ENCODE assay signal across 16 cellular contexts in genomic region chr13:23750383-23751121, GRCh38.
DNase-seq lines count a peak whose midpoint lies in the region; ATAC-seq lines count a peak whose summit lies in the region.
"Had no signal": no experiment of that assay in that cellular context is flagged by ENCODE, and none has a peak within 500 bp of the region (broad histone marks: within the 10 kb centered on the region; RNA-seq: fewer than 3 reads in every experiment).

No MANE protein-coding gene starts in this region.

- H3K36me3 Mint-ChIP-seq in activated T-helper 1 cell treated with anti-CD3 and anti-CD28 coated beads, Interleukin-12 subunit alpha, Interleukin-12 subunit beta, Interleukin-2, Interleukin-4 antibody, amounts not matched to agents 30 ng/mL and 10 ng/mL and 1 ng/mL, durations not matched to agents 14 hours and 24 hours and 36 hours (ENCODE audit: low read depth): peaks cover 2% of the 10 kb centered on the region

- DNase-seq in CD1c-positive myeloid dendritic cell (ENCODE audit: extremely low spot score) (peak; percentile 14), HCEC 1CT (peak; percentile 23), iris pigment epithelial cell (ENCODE audit: low read depth) (peak; percentile 72), GDM1 (lab: John Stamatoyannopoulos, UW) (no peak), Karpas-422 (no peak), NCI-H2171 treated with DMSO at 0.1 percent for 48 hours (lab: John Stamatoyannopoulos, UW) (no peak)
- DNase-seq in activated T-helper 1 cell treated with anti-CD3 and anti-CD28 coated beads, Interleukin-12 subunit alpha, Interleukin-12 subunit beta, Interleukin-2, Interleukin-4 antibody, amounts not matched to agents 30 ng/mL and 10 ng/mL and 1 ng/mL, durations not matched to agents 14 hours and 24 hours and 36 hours (ENCODE audit: low spot score): no peak
- DNase-seq: activated CD4-positive, CD25-positive, alpha-beta regulatory T cell treated with anti-CD3 and anti-CD28 coated beads, Interleukin-2, amount 50 U/mL, for 72 hours; activated gamma-delta T cell treated with Interleukin-2 at 50 U/mL for 16 hours; caudate nucleus; kidney glomerular epithelial cell; NCI-H1105; NCI-H446; upper lobe of right lung had no signal

- H3K9me2 ChIP-seq in Karpas-422 (replicated peaks; ENCODE audit: insufficient read depth, low read length): no peaks in the 10 kb centered on the region

- no peaks in the 10 kb centered on the region for H3K36me3 ChIP-seq in Karpas-422 (ENCODE audit: insufficient read depth, low read length)
- H3K36me3 ChIP-seq: upper lobe of right lung had no signal

- H3K4me1 Mint-ChIP-seq in activated T-helper 1 cell treated with anti-CD3 and anti-CD28 coated beads, Interleukin-12 subunit alpha, Interleukin-12 subunit beta, Interleukin-2, Interleukin-4 antibody, amounts not matched to agents 30 ng/mL and 10 ng/mL and 1 ng/mL, durations not matched to agents 14 hours and 24 hours and 36 hours (ENCODE audit: low read depth): peaks cover 29% of the 10 kb centered on the region

- H3K27ac Mint-ChIP-seq in activated T-helper 1 cell treated with anti-CD3 and anti-CD28 coated beads, Interleukin-12 subunit alpha, Interleukin-12 subunit beta, Interleukin-2, Interleukin-4 antibody, amounts not matched to agents 30 ng/mL and 10 ng/mL and 1 ng/mL, durations not matched to agents 14 hours and 24 hours and 36 hours: peak overlapping the region; percentile 52

- H3K9me3 Mint-ChIP-seq in activated T-helper 1 cell treated with anti-CD3 and anti-CD28 coated beads, Interleukin-12 subunit alpha, Interleukin-12 subunit beta, Interleukin-2, Interleukin-4 antibody, amounts not matched to agents 30 ng/mL and 10 ng/mL and 1 ng/mL, durations not matched to agents 14 hours and 24 hours and 36 hours: no peaks in the 10 kb centered on the region

- no peak for ATAC-seq in GM21367 (IDR thresholded peaks at IDR 0.05; ENCODE audit: unreplicated experiment)
- ATAC-seq: upper lobe of right lung had no signal

- no peak overlapping the region for H3K9ac ChIP-seq in Karpas-422 (ENCODE audit: low read length)
- H3K9ac ChIP-seq: BLaER1 treated with 17β-estradiol and CSF1 and Interleukin-3, amounts not matched to agents 10 nM and 100 nM had no signal

- H3K79me2 ChIP-seq in Karpas-422 (ENCODE audit: low read length): no peaks in the 10 kb centered on the region

- H3K4me3 Mint-ChIP-seq in activated T-helper 1 cell treated with anti-CD3 and anti-CD28 coated beads, Interleukin-12 subunit alpha, Interleukin-12 subunit beta, Interleukin-2, Interleukin-4 antibody, amounts not matched to agents 30 ng/mL and 10 ng/mL and 1 ng/mL, durations not matched to agents 14 hours and 24 hours and 36 hours: no peak overlapping the region

- H3K9me3 ChIP-seq in Karpas-422 (ENCODE audit: low read length): no peaks in the 10 kb centered on the region
- H3K9me3 ChIP-seq: BLaER1 treated with 17β-estradiol and CSF1 and Interleukin-3, amounts not matched to agents 10 nM and 100 nM; upper lobe of right lung had no signal

- no peak overlapping the region for H2AFZ ChIP-seq in Karpas-422 (ENCODE audit: low read length)

- H3K4me3 ChIP-seq in Karpas-422 (ENCODE audit: low read length): no peak overlapping the region
- H3K4me3 ChIP-seq: BLaER1 treated with 17β-estradiol and CSF1 and Interleukin-3, amounts not matched to agents 10 nM and 100 nM; upper lobe of right lung had no signal

- peaks cover 4% of the 10 kb centered on the region for H3K27me3 Mint-ChIP-seq in activated T-helper 1 cell treated with anti-CD3 and anti-CD28 coated beads, Interleukin-12 subunit alpha, Interleukin-12 subunit beta, Interleukin-2, Interleukin-4 antibody, amounts not matched to agents 30 ng/mL and 10 ng/mL and 1 ng/mL, durations not matched to agents 14 hours and 24 hours and 36 hours (ENCODE audit: insufficient read depth)

- peaks cover 30% of the 10 kb centered on the region for H3K4me1 ChIP-seq in Karpas-422 (ENCODE audit: low read length)

- no peak overlapping the region for H3K4me2 ChIP-seq in Karpas-422 (ENCODE audit: low read depth, low read length, poor library complexity, severe bottlenecking)
- H3K4me2 ChIP-seq: BLaER1 treated with 17β-estradiol and CSF1 and Interleukin-3, amounts not matched to agents 10 nM and 100 nM had no signal

- no peak overlapping the region for H3K27ac ChIP-seq in Karpas-422 (ENCODE audit: low read length)
- H3K27ac ChIP-seq: BLaER1 treated with 17β-estradiol and CSF1 and Interleukin-3, amounts not matched to agents 10 nM and 100 nM; upper lobe of right lung had no signal

- H3K27me3 ChIP-seq in Karpas-422 (ENCODE audit: low read length): no peaks in the 10 kb centered on the region
- H3K27me3 ChIP-seq: BLaER1 treated with 17β-estradiol and CSF1 and Interleukin-3, amounts not matched to agents 10 nM and 100 nM; upper lobe of right lung had no signal

- no peaks in the 10 kb centered on the region for H4K20me1 ChIP-seq in Karpas-422 (ENCODE audit: insufficient read depth, low read depth, low read length)
- H4K20me1 ChIP-seq: BLaER1 treated with 17β-estradiol and CSF1 and Interleukin-3, amounts not matched to agents 10 nM and 100 nM had no signal

- intact Hi-C loops in activated T-helper 1 cell treated with anti-CD3 and anti-CD28 coated beads, Interleukin-12 subunit alpha, Interleukin-12 subunit beta, Interleukin-2, Interleukin-4 antibody, amounts not matched to agents 30 ng/mL and 10 ng/mL and 1 ng/mL, durations not matched to agents 14 hours and 24 hours and 36 hours (cut with micrococcal nuclease): loop anchor here (5.0 kb wide), 3 partner anchors 232 to 437 kb away; no protein-coding TSS in a partner anchor

Comparison
In these comparisons a context has a peak if more than half of its experiments do, and no peak if none do; other contexts are left out.
1. DNase-seq: peak in CD1c-positive myeloid dendritic cell (single experiment), HCEC 1CT (single experiment) and iris pigment epithelial cell (single experiment); none in activated T-helper 1 cell treated with anti-CD3 and anti-CD28 coated beads, Interleukin-12 subunit alpha, Interleukin-12 subunit beta, Interleukin-2, Interleukin-4 antibody, amounts not matched to agents 30 ng/mL and 10 ng/mL and 1 ng/mL, durations not matched to agents 14 hours and 24 hours and 36 hours (single experiment), GDM1 (single experiment), Karpas-422 (single experiment) and NCI-H2171 treated with DMSO at 0.1 percent for 48 hours (single experiment).